ENCODE assay signal across 19 cellular contexts in the genomic region with DNA sequence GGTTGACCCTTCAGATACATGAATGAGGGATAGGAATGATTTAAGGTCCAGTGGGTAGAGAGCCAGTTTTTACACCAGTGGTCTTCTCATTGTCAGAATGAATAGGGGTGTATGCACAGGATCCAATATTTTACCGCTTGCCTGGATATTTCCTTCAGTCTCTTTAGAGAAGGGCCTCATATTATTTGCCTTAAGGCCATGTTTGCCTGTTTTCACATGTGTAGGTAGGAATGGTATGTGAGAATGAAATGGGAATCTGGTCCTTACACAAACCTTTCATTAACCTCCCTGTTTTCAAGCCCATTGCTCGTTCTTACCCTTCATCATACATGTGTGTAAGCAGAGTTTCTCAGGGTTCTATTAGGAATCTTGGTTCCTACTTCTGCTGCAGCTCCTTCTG.
DNase-seq lines count a peak whose midpoint lies in the region; FAIRE-seq and TF ChIP-seq lines count a peak whose summit lies in the region.
"Had no signal": no experiment of that assay in that cellular context is flagged by ENCODE, and none has a peak within 500 bp of the region (broad histone marks: within the 10 kb centered on the region; RNA-seq: fewer than 3 reads in every experiment).

No MANE protein-coding gene starts in this region.

- no peaks in the 10 kb centered on the region; the same call in 1 of the 2 replicates for H3K79me1 ChIP-seq in H1 (ENCODE audit: low read depth, low read length)

- no peak overlapping the region for H3K4me3 Mint-ChIP-seq in neural progenitor cell
- H3K4me3 Mint-ChIP-seq: CD4-positive, alpha-beta memory T cell; HFFc6 had no signal

- peaks cover 15% of the 10 kb centered on the region for H3K36me3 Mint-ChIP-seq in neural progenitor cell
- H3K36me3 Mint-ChIP-seq: CD4-positive, alpha-beta memory T cell had no signal

- no peak overlapping the region for H2AFZ ChIP-seq in Karpas-422 (ENCODE audit: low read length)
- no peak overlapping the region for H2AFZ ChIP-seq in H1 (ENCODE audit: low read length)
- no peak overlapping the region for H2AFZ ChIP-seq in neural progenitor cell (replicated peaks)
- H2AFZ ChIP-seq: GM23248 had no signal

- H3K56ac ChIP-seq in H1 (replicated peaks; ENCODE audit: insufficient read length, low read depth, low read length): no peak overlapping the region

- 90% methylated on average over 2 of the region's 2 CpGs; no CpG with 5 or more reads in 1 of the 2 experiments for WGBS in H1 (ENCODE audit: extremely low coverage in 1 of 2, insufficient coverage in 1 of 2, insufficient read length in 1 of 2, insufficient replicate concordance in 2 of 2, low coverage in 1 of 2, low lambda C conversion rate in 2 of 2, missing lambda C conversion rate in 1 of 2), 2 experiments

- H3K79me2 ChIP-seq in Karpas-422 (ENCODE audit: low read length) (peaks cover 71% of the 10 kb centered on the region), H1 (ENCODE audit: control insufficient read depth in 1 of 2, insufficient read depth in 2 of 2, low read length in 2 of 2) (peaks cover 0 to 84% of the 10 kb centered on the region in 2 experiments; a peak in 3 of 4 replicates), neural progenitor cell (ENCODE audit: low read depth) (peaks cover 94% of the 10 kb centered on the region)

- no peaks in the 10 kb centered on the region for H3K9me3 ChIP-seq in Karpas-422 (ENCODE audit: low read length)
- no peaks in the 10 kb centered on the region for H3K9me3 ChIP-seq in SK-N-MC (ENCODE audit: low read depth, low read length)
- H3K9me3 ChIP-seq in H1 (ENCODE audit: insufficient read depth in 2 of 2, low read depth in 1 of 2, low read length in 1 of 2): no peaks in the 10 kb centered on the region
- H3K9me3 ChIP-seq in neural progenitor cell (ENCODE audit: low read depth): no peaks in the 10 kb centered on the region
- H3K9me3 ChIP-seq: HAP-1 had no signal

- H3K4me3 ChIP-seq in Karpas-422 (ENCODE audit: low read length): no peak overlapping the region
- H3K4me3 ChIP-seq in SK-N-MC: no peak overlapping the region
- no peak overlapping the region for H3K4me3 ChIP-seq in H1 (ENCODE audit: extremely low read depth in 1 of 4, insufficient read depth in 2 of 4, low read depth in 3 of 4, low read length in 4 of 4)
- no peak overlapping the region for H3K4me3 ChIP-seq in neural progenitor cell
- H3K4me3 ChIP-seq: GM23248, HAP-1 had no signal

- no peak overlapping the region for H3K18ac ChIP-seq in H1 (ENCODE audit: extremely low read depth, low read length)

- TF ChIP-seq POLR2A in H1 (IDR thresholded peaks at IDR 0.05; ENCODE audit: control extremely low read depth in 1 of 2, low read depth in 2 of 2, low read length in 2 of 2): no peak

- no peak for TF ChIP-seq EP300 in H1 (IDR thresholded peaks at IDR 0.05; ENCODE audit: borderline replicate concordance in 1 of 2, low read depth in 2 of 2, low read length in 2 of 2)

- H3K27me3 ChIP-seq in Karpas-422 (ENCODE audit: low read length) (no peaks in the 10 kb centered on the region), H1 (replicated peaks in 1 of 4; ENCODE audit: control insufficient read depth in 3 of 4, extremely low read depth in 1 of 4, insufficient read depth in 3 of 4, low read length in 3 of 4) (no peaks in the 10 kb centered on the region), neural progenitor cell (no peaks in the 10 kb centered on the region)

- peaks cover 31% of the 10 kb centered on the region for H3F3A ChIP-seq in neural progenitor cell (ENCODE audit: low read depth)

- no peak overlapping the region for H2BK15ac ChIP-seq in H1 (ENCODE audit: low read length)

- H2BK12ac ChIP-seq in H1 (ENCODE audit: low read depth, low read length): no peak overlapping the region

- H2BK20ac ChIP-seq in H1 (ENCODE audit: low read length): no peak overlapping the region

- H3K9me2 ChIP-seq in Karpas-422 (replicated peaks; ENCODE audit: insufficient read depth, low read length): no peaks in the 10 kb centered on the region

- H3K14ac ChIP-seq in H1 (ENCODE audit: insufficient read length): no peak overlapping the region

- TF ChIP-seq CTCF in H1 (IDR thresholded peaks at IDR 0.05; ENCODE audit: control extremely low read depth in 1 of 3, insufficient read depth in 1 of 3, low read depth in 1 of 3, low read length in 3 of 3) (no peak), neural progenitor cell (IDR thresholded peaks at IDR 0.05) (no peak), GM10266 (IDR thresholded peaks at IDR 0.05; ENCODE audit: control insufficient read depth, insufficient read depth, low read depth, missing control alignments) (no peak)

- H3K9ac ChIP-seq in Karpas-422 (ENCODE audit: low read length) (no peak overlapping the region), SK-N-MC (ENCODE audit: insufficient read length) (no peak overlapping the region), H1 (replicated peaks in 1 of 4; ENCODE audit: extremely low read depth in 1 of 4, low read depth in 3 of 4, low read length in 3 of 4) (no peak overlapping the region), neural progenitor cell (no peak overlapping the region)
- H3K9ac ChIP-seq: GM23248 had no signal

- H4K20me1 ChIP-seq in Karpas-422 (ENCODE audit: insufficient read depth, low read depth, low read length) (no peaks in the 10 kb centered on the region), H1 (replicated peaks in 1 of 2; ENCODE audit: control insufficient read depth in 1 of 2, insufficient read depth in 2 of 2, low read length in 2 of 2) (peaks cover 0 to 2% of the 10 kb centered on the region in 2 experiments), neural progenitor cell (ENCODE audit: low read depth) (peaks cover 35% of the 10 kb centered on the region)

- no peaks in the 10 kb centered on the region for H3K9me3 Mint-ChIP-seq in neural progenitor cell
- H3K9me3 Mint-ChIP-seq: CD4-positive, alpha-beta memory T cell; HFFc6 had no signal

- CTCF ChIA-PET in H1 (lab: Charles Lee; ENCODE audit: partially characterized antibody): no interaction called here

- no peak for TF ChIP-seq RAD21 in H1 (IDR thresholded peaks at IDR 0.05 in 1 of 2, conservative IDR thresholded peaks at IDR 0.05 in 1 of 2; ENCODE audit: low read depth in 2 of 2, low read length in 2 of 2)

- no peak overlapping the region for H2BK120ac ChIP-seq in H1 (replicated peaks; ENCODE audit: low read depth, low read length)

- no peak overlapping the region for H4K5ac ChIP-seq in H1 (ENCODE audit: insufficient read length, low read depth, low read length)

- no peak overlapping the region for H3K27ac Mint-ChIP-seq in neural progenitor cell
- H3K27ac Mint-ChIP-seq: CD4-positive, alpha-beta memory T cell; HFFc6 had no signal

- H3K4me2 ChIP-seq in Karpas-422 (ENCODE audit: low read depth, low read length, poor library complexity, severe bottlenecking) (no peak overlapping the region), H1 (ENCODE audit: insufficient read depth in 1 of 2, low read depth in 2 of 2, low read length in 2 of 2) (no peak overlapping the region), neural progenitor cell (no peak overlapping the region)

- H3K27ac ChIP-seq in Karpas-422 (ENCODE audit: low read length) (peak overlapping the region; percentile 43; the same call in 1 of the 2 replicates), SK-N-MC (peak overlapping the region; percentile 63; the same call in 1 of the 2 replicates), H1 (ENCODE audit: low read depth, low read length) (no peak overlapping the region), neural progenitor cell (peak overlapping the region; percentile 62)
- H3K27ac ChIP-seq: GM23248 had no signal

- H4K8ac ChIP-seq in H1 (ENCODE audit: extremely low read depth, insufficient read depth, low read length): no peak overlapping the region

- no peak for FAIRE-seq in H1 (lab: Jason Lieb, UNC)
- FAIRE-seq: GM12892 had no signal

- POLR2A ChIA-PET in H1 (lab: Charles Lee; ENCODE audit: partially characterized antibody): interaction anchor here (1.1 to 1.5 kb wide), 3 partner anchors 62 to 66 kb away, joined by 3 to 4 read pairs (median 3); a partner anchor contains a TSS

- no peak for DNase-seq in Karpas-422
- no peak for DNase-seq in SK-N-MC (ENCODE audit: low read depth, low spot score)
- DNase-seq in H1 (ENCODE audit: low read depth in 1 of 2, low spot score in 2 of 2): no peak
- no peak for DNase-seq in neural progenitor cell (ENCODE audit: low spot score)
- no peak for DNase-seq in midbrain (lab: John Stamatoyannopoulos, UW)
- no peak for DNase-seq in GM10266 (ENCODE audit: extremely low spot score)
- DNase-seq in SIG-M5 treated with dmso at 0.1 percent for 504 hours (lab: John Stamatoyannopoulos, UW; ENCODE audit: unreplicated experiment): no peak
- DNase-seq in epidermal melanocyte (ENCODE audit: insufficient read length, low spot score): no peak
- DNase-seq: C1 segment of cervical spinal cord; Calu3; CD4-positive, alpha-beta memory T cell; COR-L47; DMS53; DMS79 treated with DMSO at 0.1 percent for 48 hours; GF-D8; GM23248; HFFc6 had no signal

- H3K4me1 Mint-ChIP-seq in neural progenitor cell: peaks cover 25% of the 10 kb centered on the region
- H3K4me1 Mint-ChIP-seq: CD4-positive, alpha-beta memory T cell had no signal

- no peak overlapping the region for H3K23ac ChIP-seq in H1 (ENCODE audit: insufficient read length)

- no peaks in the 10 kb centered on the region for H3K36me3 ChIP-seq in Karpas-422 (ENCODE audit: insufficient read depth, low read length)
- no peaks in the 10 kb centered on the region for H3K36me3 ChIP-seq in SK-N-MC (ENCODE audit: insufficient read depth, low read length)
- H3K36me3 ChIP-seq in H1 (ENCODE audit: control insufficient read depth in 2 of 4, insufficient read depth in 4 of 4, low read length in 3 of 4): no peaks in the 10 kb centered on the region
- H3K36me3 ChIP-seq in neural progenitor cell: no peaks in the 10 kb centered on the region
- H3K36me3 ChIP-seq: HAP-1 had no signal

- no peak overlapping the region for H4K91ac ChIP-seq in H1 (replicated peaks; ENCODE audit: insufficient read length, low read length)

- H3K4ac ChIP-seq in H1 (replicated peaks; ENCODE audit: insufficient read length, low read depth, low read length): no peak overlapping the region

- no peak overlapping the region for H2AK5ac ChIP-seq in H1 (ENCODE audit: low read depth, low read length)

- H3K27me3 Mint-ChIP-seq in neural progenitor cell (ENCODE audit: insufficient read depth, low read depth): no peaks in the 10 kb centered on the region

- no peaks in the 10 kb centered on the region for H3K23me2 ChIP-seq in H1 (ENCODE audit: low read depth, low read length)

- H2BK5ac ChIP-seq in H1 (ENCODE audit: low read depth, low read length): 0 out of 2 replicates have a peak overlapping the region, but pooled peaks have one; percentile 39

- H3K4me1 ChIP-seq in Karpas-422 (ENCODE audit: low read length) (peaks cover 56% of the 10 kb centered on the region), H1 (replicated peaks in 1 of 4; ENCODE audit: control insufficient read depth in 3 of 4, insufficient read depth in 4 of 4, low read length in 3 of 4) (peaks cover 0 to 7% (median under 1%) of the 10 kb centered on the region in 4 experiments; a peak in 2 of 7 replicates), neural progenitor cell (peaks cover 9% of the 10 kb centered on the region)

TF ChIP-seq in H1, 55 proteins besides CTCF, POLR2A, EP300 and RAD21 (continues in another document):
- TF ChIP-seq TAF7 (optimal IDR thresholded peaks at IDR 0.05; ENCODE audit: borderline replicate concordance, low read depth, low read length): no peak
- no peak for TF ChIP-seq POU5F1 (IDR thresholded peaks at IDR 0.05; ENCODE audit: low read depth, low read length)
- TF ChIP-seq ZNF274 (IDR thresholded peaks at IDR 0.05; ENCODE audit: borderline replicate concordance, extremely low read depth, low read length): no peak
